2 cellular contexts compared by ENCODE assay signal in the genomic region with DNA sequence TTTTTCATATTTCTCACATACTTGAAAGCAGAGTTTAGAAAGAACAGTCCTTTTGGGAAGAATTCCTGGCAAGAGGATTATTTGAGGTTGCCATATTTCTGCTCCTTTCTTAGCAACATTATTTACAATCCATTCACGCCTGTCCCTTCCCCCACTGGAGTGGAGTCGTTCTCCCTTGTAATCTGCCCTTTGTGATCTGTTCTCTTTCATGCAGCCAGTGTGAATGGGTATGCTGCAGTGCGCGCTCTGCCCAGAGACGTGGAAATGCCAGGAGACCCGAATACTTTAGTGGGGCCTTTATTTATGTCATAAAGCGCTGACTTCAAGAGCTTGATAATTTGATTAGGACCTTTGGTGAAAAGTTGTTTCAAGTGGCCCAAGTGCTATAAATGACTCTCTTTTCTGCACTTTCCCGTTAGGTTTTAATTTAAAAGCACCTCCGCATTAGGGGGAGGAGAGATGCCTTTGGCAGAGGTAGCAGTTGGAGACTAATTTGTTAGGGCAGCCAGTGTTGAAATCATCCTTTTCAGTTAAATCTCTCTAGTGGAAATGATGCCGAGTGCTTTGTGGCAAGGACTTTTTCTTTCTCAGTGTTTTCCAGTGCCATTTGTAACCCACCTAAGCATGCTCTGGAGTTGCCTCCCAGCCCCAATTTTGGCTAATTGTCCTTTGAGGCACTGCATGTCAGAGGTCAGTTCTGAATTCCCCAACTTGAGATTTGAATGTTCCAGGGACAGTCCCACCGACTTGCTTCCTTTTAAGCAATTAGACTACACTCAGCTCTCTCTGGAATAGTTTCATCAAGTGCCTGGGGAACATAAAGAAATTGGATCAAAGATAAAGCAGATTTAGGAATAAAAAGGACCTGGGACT.
TF ChIP-seq lines count a peak whose summit lies in the region.

No MANE protein-coding gene starts in this region.

TF ChIP-seq in K562, 482 proteins besides CTCF, POLR2A, EP300 and RAD21:
- TF ChIP-seq ARHGAP35 (IDR thresholded peaks at IDR 0.05; ENCODE audit: partially characterized antibody): no peak
- TF ChIP-seq, protein P1, sequence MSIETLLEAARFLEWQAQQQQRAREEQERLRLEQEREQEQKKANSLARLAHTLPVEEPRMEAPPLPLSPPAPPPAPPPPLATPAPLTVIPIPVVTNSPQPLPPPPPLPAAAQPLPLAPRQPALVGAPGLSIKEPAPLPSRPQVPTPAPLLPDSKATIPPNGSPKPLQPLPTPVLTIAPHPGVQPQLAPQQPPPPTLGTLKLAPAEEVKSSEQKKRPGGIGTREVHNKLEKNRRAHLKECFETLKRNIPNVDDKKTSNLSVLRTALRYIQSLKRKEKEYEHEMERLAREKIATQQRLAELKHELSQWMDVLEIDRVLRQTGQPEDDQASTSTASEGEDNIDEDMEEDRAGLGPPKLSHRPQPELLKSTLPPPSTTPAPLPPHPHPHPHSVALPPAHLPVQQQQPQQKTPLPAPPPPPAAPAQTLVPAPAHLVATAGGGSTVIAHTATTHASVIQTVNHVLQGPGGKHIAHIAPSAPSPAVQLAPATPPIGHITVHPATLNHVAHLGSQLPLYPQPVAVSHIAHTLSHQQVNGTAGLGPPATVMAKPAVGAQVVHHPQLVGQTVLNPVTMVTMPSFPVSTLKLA (conservative IDR thresholded peaks at IDR 0.05): no peak
- TF ChIP-seq NUFIP1 (IDR thresholded peaks at IDR 0.05; ENCODE audit: partially characterized antibody): no peak
- TF ChIP-seq ZNF263 (CRISPR knock-in tag; IDR thresholded peaks at IDR 0.05; ENCODE audit: borderline replicate concordance): no peak
- TF ChIP-seq SRSF9 (IDR thresholded peaks at IDR 0.05; ENCODE audit: borderline replicate concordance, low read depth, low read length): no peak
- TF ChIP-seq, protein P2, sequence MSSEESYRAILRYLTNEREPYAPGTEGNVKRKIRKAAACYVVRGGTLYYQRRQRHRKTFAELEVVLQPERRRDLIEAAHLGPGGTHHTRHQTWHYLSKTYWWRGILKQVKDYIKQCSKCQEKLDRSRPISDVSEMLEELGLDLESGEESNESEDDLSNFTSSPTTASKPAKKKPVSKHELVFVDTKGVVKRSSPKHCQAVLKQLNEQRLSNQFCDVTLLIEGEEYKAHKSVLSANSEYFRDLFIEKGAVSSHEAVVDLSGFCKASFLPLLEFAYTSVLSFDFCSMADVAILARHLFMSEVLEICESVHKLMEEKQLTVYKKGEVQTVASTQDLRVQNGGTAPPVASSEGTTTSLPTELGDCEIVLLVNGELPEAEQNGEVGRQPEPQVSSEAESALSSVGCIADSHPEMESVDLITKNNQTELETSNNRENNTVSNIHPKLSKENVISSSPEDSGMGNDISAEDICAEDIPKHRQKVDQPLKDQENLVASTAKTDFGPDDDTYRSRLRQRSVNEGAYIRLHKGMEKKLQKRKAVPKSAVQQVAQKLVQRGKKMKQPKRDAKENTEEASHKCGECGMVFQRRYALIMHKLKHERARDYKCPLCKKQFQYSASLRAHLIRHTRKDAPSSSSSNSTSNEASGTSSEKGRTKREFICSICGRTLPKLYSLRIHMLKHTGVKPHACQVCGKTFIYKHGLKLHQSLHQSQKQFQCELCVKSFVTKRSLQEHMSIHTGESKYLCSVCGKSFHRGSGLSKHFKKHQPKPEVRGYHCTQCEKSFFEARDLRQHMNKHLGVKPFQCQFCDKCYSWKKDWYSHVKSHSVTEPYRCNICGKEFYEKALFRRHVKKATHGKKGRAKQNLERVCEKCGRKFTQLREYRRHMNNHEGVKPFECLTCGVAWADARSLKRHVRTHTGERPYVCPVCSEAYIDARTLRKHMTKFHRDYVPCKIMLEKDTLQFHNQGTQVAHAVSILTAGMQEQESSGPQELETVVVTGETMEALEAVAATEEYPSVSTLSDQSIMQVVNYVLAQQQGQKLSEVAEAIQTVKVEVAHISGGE (CRISPR knock-in tag; IDR thresholded peaks at IDR 0.05): no peak
- TF ChIP-seq CC2D1A (IDR thresholded peaks at IDR 0.05): no peak
- no peak for TF ChIP-seq TAF7 (tag; IDR thresholded peaks at IDR 0.05)
- TF ChIP-seq, protein P3, sequence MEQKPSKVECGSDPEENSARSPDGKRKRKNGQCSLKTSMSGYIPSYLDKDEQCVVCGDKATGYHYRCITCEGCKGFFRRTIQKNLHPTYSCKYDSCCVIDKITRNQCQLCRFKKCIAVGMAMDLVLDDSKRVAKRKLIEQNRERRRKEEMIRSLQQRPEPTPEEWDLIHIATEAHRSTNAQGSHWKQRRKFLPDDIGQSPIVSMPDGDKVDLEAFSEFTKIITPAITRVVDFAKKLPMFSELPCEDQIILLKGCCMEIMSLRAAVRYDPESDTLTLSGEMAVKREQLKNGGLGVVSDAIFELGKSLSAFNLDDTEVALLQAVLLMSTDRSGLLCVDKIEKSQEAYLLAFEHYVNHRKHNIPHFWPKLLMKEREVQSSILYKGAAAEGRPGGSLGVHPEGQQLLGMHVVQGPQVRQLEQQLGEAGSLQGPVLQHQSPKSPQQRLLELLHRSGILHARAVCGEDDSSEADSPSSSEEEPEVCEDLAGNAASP (IDR thresholded peaks at IDR 0.05): no peak
- TF ChIP-seq KLF1 (tag; IDR thresholded peaks at IDR 0.05): no peak
- no peak for TF ChIP-seq ELF4 (CRISPR knock-in tag; IDR thresholded peaks at IDR 0.05)

TF ChIP-seq in liver, 16 proteins besides CTCF, POLR2A, EP300 and RAD21:
- peak in 1 of 2 donors; percentile 36 for TF ChIP-seq RXRA (IDR thresholded peaks at IDR 0.05)
- TF ChIP-seq SP1 (IDR thresholded peaks at IDR 0.05): peak; percentile 16
- no peak for TF ChIP-seq FOXA2 (IDR thresholded peaks at IDR 0.05)
- TF ChIP-seq, protein P4, sequence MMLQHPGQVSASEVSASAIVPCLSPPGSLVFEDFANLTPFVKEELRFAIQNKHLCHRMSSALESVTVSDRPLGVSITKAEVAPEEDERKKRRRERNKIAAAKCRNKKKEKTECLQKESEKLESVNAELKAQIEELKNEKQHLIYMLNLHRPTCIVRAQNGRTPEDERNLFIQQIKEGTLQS (IDR thresholded peaks at IDR 0.05): no peak
- TF ChIP-seq HNF4A (conservative IDR thresholded peaks at IDR 0.05): peak; percentile 29 to 61
- TF ChIP-seq YY1 (IDR thresholded peaks at IDR 0.05): peak; percentile 52
- TF ChIP-seq, protein P5, sequence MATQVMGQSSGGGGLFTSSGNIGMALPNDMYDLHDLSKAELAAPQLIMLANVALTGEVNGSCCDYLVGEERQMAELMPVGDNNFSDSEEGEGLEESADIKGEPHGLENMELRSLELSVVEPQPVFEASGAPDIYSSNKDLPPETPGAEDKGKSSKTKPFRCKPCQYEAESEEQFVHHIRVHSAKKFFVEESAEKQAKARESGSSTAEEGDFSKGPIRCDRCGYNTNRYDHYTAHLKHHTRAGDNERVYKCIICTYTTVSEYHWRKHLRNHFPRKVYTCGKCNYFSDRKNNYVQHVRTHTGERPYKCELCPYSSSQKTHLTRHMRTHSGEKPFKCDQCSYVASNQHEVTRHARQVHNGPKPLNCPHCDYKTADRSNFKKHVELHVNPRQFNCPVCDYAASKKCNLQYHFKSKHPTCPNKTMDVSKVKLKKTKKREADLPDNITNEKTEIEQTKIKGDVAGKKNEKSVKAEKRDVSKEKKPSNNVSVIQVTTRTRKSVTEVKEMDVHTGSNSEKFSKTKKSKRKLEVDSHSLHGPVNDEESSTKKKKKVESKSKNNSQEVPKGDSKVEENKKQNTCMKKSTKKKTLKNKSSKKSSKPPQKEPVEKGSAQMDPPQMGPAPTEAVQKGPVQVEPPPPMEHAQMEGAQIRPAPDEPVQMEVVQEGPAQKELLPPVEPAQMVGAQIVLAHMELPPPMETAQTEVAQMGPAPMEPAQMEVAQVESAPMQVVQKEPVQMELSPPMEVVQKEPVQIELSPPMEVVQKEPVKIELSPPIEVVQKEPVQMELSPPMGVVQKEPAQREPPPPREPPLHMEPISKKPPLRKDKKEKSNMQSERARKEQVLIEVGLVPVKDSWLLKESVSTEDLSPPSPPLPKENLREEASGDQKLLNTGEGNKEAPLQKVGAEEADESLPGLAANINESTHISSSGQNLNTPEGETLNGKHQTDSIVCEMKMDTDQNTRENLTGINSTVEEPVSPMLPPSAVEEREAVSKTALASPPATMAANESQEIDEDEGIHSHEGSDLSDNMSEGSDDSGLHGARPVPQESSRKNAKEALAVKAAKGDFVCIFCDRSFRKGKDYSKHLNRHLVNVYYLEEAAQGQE (IDR thresholded peaks at IDR 0.05): no peak
- TF ChIP-seq, protein P6, sequence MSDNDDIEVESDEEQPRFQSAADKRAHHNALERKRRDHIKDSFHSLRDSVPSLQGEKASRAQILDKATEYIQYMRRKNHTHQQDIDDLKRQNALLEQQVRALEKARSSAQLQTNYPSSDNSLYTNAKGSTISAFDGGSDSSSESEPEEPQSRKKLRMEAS (IDR thresholded peaks at IDR 0.05): peak; percentile 30
- no peak for TF ChIP-seq TAF1 (conservative IDR thresholded peaks at IDR 0.05)
TF ChIP-seq in liver: peak in this region for 5.
